8 cellular contexts compared by ENCODE assay signal in the genomic region with DNA sequence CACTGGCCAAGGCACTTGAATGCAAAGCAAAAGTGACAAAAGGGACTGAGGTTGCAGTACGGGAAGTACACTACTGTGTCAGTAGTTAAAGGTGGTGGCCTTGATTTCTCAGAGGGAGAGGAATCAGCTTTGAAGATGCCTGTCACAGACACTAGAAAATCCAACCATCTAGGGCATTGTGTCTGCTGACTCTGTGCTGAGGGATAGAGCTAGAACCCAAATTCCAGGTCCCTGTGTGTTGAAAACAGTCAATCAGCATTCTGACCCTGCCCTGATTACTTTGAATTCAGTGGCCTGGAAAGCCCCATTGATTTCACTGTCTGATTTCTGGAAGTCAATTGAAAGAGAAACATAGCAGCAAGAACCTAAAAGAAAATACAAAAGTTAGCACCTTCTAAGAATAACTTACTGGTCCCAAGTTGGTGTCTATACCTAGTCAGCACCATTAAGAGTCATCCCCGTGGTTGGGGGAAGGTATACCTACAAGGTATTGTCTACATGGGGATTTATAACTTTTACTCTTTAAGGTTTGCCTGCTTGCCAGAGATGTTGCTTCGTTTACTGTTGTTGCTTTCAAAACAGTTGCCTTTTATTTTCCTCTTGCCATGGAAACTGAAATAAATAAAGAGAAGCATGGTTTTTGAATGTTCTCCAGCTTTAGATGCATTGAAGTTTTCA.
DNase-seq lines count a peak whose midpoint lies in the region; ATAC-seq and TF ChIP-seq lines count a peak whose summit lies in the region.

No MANE protein-coding gene starts in this region.

- WGBS in psoas muscle, 3 donors, result 59 to 77% (median 67%) methylated on average over 3 of the region's 3 CpGs

- TF ChIP-seq CTCF in endothelial cell (IDR thresholded peaks at IDR 0.05; ENCODE audit: unreplicated experiment) (no peak), psoas muscle (IDR thresholded peaks at IDR 0.05) (no peak)

- peak overlapping the region; percentile 50 for H3K27ac Mint-ChIP-seq in activated naive CD8-positive, alpha-beta T cell treated with anti-CD3 and anti-CD28 coated beads, Interleukin-2, amount 10 ng/mL, durations not matched to agents 7 days and 5 days
- H3K27ac Mint-ChIP-seq in endothelial cell (ENCODE audit: unreplicated experiment), result no peak overlapping the region

- H3K4me1 Mint-ChIP-seq in activated naive CD8-positive, alpha-beta T cell treated with anti-CD3 and anti-CD28 coated beads, Interleukin-2, amount 10 ng/mL, durations not matched to agents 7 days and 5 days, result peaks cover 30% of the 10 kb centered on the region
- H3K4me1 Mint-ChIP-seq in endothelial cell (ENCODE audit: unreplicated experiment), result no peaks in the 10 kb centered on the region

- ATAC-seq in HG03354 (IDR thresholded peaks at IDR 0.05; ENCODE audit: poor library complexity, severe bottlenecking, unreplicated experiment) (peak; percentile 51), psoas muscle (no peak)
- peak; percentile 15 for ATAC-seq in activated naive CD8-positive, alpha-beta T cell treated with anti-CD3 and anti-CD28 coated beads, Interleukin-2, amount 10 ng/mL, durations not matched to agents 7 days and 5 days (ENCODE audit: low read depth)
- ATAC-seq in stimulated activated naive CD8-positive, alpha-beta T cell treated with anti-CD3 and anti-CD28 coated beads, Interleukin-15, Interleukin-2, amounts not matched to agents 100 U/mL and 50 U/mL, for 24 hours, result peak; percentile 38

- POLR2A ChIA-PET in activated naive CD8-positive, alpha-beta T cell treated with anti-CD3 and anti-CD28 coated beads, Interleukin-2, amount 10 ng/mL, durations not matched to agents 7 days and 5 days (lab: Charles Lee), result interaction anchor here (0.7 to 2.3 kb wide), 7 partner anchors 11 to 161 kb away, joined by 3 to 13 read pairs (median 4); no protein-coding TSS in a partner anchor

- H3K36me3 ChIP-seq in psoas muscle (ENCODE audit: insufficient read depth in 1 of 2, low read depth in 1 of 2), result no peaks in the 10 kb centered on the region

- H3K4me3 ChIP-seq in psoas muscle, result no peak overlapping the region

- H3K4me3 Mint-ChIP-seq in activated naive CD8-positive, alpha-beta T cell treated with anti-CD3 and anti-CD28 coated beads, Interleukin-2, amount 10 ng/mL, durations not matched to agents 7 days and 5 days, result peak overlapping the region; percentile 62
- H3K4me3 Mint-ChIP-seq in endothelial cell (ENCODE audit: unreplicated experiment), result no peak overlapping the region

- no peak overlapping the region for H3K27ac ChIP-seq in psoas muscle

- peaks cover 8% of the 10 kb centered on the region for H3K27me3 Mint-ChIP-seq in activated naive CD8-positive, alpha-beta T cell treated with anti-CD3 and anti-CD28 coated beads, Interleukin-2, amount 10 ng/mL, durations not matched to agents 7 days and 5 days
- peaks cover 1% of the 10 kb centered on the region for H3K27me3 Mint-ChIP-seq in endothelial cell (ENCODE audit: unreplicated experiment)

- H3K9me3 ChIP-seq in psoas muscle, result no peaks in the 10 kb centered on the region

- peaks cover 22% of the 10 kb centered on the region for H3K4me1 ChIP-seq in psoas muscle

- no peaks in the 10 kb centered on the region for H3K27me3 ChIP-seq in psoas muscle (ENCODE audit: insufficient read depth in 3 of 3, low read length in 2 of 3)

- intact Hi-C loops in psoas muscle (cut with DNase I), result no loop called here

- H3K36me3 Mint-ChIP-seq in activated naive CD8-positive, alpha-beta T cell treated with anti-CD3 and anti-CD28 coated beads, Interleukin-2, amount 10 ng/mL, durations not matched to agents 7 days and 5 days, result peaks cover 3% of the 10 kb centered on the region
- no peaks in the 10 kb centered on the region for H3K36me3 Mint-ChIP-seq in endothelial cell (ENCODE audit: low read depth, unreplicated experiment)

- DNase-seq in activated T-cell treated with anti-CD3 and anti-CD28 coated beads for 24 hours (ENCODE audit: low read depth) (peak; percentile 12), activated T-cell treated with anti-CD3 and anti-CD28 coated beads for 4 hours (no peak), endothelial cell (ENCODE audit: low spot score) (no peak), NOMO-1 (lab: John Stamatoyannopoulos, UW; ENCODE audit: unreplicated experiment in 2 of 2) (no peak), psoas muscle (no peak)
- no peak for DNase-seq in activated naive CD8-positive, alpha-beta T cell treated with anti-CD3 and anti-CD28 coated beads, Interleukin-2, amount 10 ng/mL, durations not matched to agents 7 days and 5 days
- DNase-seq in stimulated activated naive CD8-positive, alpha-beta T cell treated with anti-CD3 and anti-CD28 coated beads, Interleukin-15, Interleukin-2, amounts not matched to agents 100 U/mL and 50 U/mL, for 24 hours, result no peak

- no peaks in the 10 kb centered on the region for H3K9me3 Mint-ChIP-seq in activated naive CD8-positive, alpha-beta T cell treated with anti-CD3 and anti-CD28 coated beads, Interleukin-2, amount 10 ng/mL, durations not matched to agents 7 days and 5 days
- H3K9me3 Mint-ChIP-seq in endothelial cell (ENCODE audit: unreplicated experiment), result no peaks in the 10 kb centered on the region

Comparison
In these comparisons a context has a peak if more than half of its experiments do, and no peak if none do; other contexts are left out.
1. ATAC-seq: peak in HG03354 (single experiment), activated naive CD8-positive, alpha-beta T cell treated with anti-CD3 and anti-CD28 coated beads, Interleukin-2, amount 10 ng/mL, durations not matched to agents 7 days and 5 days (single experiment) and stimulated activated naive CD8-positive, alpha-beta T cell treated with anti-CD3 and anti-CD28 coated beads, Interleukin-15, Interleukin-2, amounts not matched to agents 100 U/mL and 50 U/mL, for 24 hours (single experiment); none in psoas muscle (0 of 4).